11 cellular contexts compared by ENCODE assay signal in genomic region chr21:43287111-43287973, GRCh38.
A peak's percentile ranks its signal among the peaks of the same experiment; 100 is the strongest.
DNase-seq lines count a peak whose midpoint lies in the region; ATAC-seq and TF ChIP-seq lines count a peak whose summit lies in the region.
"Had no signal": no experiment of that assay in that cellular context is flagged by ENCODE, and none has a peak within 500 bp of the region (broad histone marks: within the 10 kb centered on the region; RNA-seq: fewer than 3 reads in every experiment).

No MANE protein-coding gene starts in this region.

- POLR2A ChIA-PET in naive thymus-derived CD8-positive, alpha-beta T cell (lab: Charles Lee): interaction anchor here (0.7 kb wide), 1 partner anchor 9 kb away, joined by 3 read pairs; no protein-coding TSS in a partner anchor

- H3K9me3 ChIP-seq in esophagus squamous epithelium (peaks cover 0 to 8% (median 6%) of the 10 kb centered on the region in 3 donors), HAP-1 (no peaks in the 10 kb centered on the region), thyroid gland (no peaks in the 10 kb centered on the region)

- no peak for TF ChIP-seq CTCF in esophagus squamous epithelium (IDR thresholded peaks at IDR 0.05)
- TF ChIP-seq CTCF in thyroid gland (IDR thresholded peaks at IDR 0.05): no peak

- H3K36me3 Mint-ChIP-seq in naive thymus-derived CD8-positive, alpha-beta T cell: no peaks in the 10 kb centered on the region
- H3K36me3 Mint-ChIP-seq: mesothelial cell of epicardium had no signal

- peak; percentile 23 to 79 for ATAC-seq in naive thymus-derived CD8-positive, alpha-beta T cell

- intact Hi-C loops in esophagus squamous epithelium (cut with DNase I) (no loop called here), thyroid gland (cut with DNase I) (no loop called here)

- no peak overlapping the region for H3K4me3 Mint-ChIP-seq in naive thymus-derived CD8-positive, alpha-beta T cell
- H3K4me3 Mint-ChIP-seq: mesothelial cell of epicardium had no signal

- H3K36me3 ChIP-seq in esophagus squamous epithelium: no peaks in the 10 kb centered on the region
- H3K36me3 ChIP-seq in HAP-1 (replicated peaks): no peaks in the 10 kb centered on the region
- no peaks in the 10 kb centered on the region for H3K36me3 ChIP-seq in thyroid gland

- peak overlapping the region in 4 of 10 donors; percentile 7 to 83 (median 32) for H3K27ac Mint-ChIP-seq in naive thymus-derived CD8-positive, alpha-beta T cell
- H3K27ac Mint-ChIP-seq: mesothelial cell of epicardium had no signal

- TF ChIP-seq POLR2A in esophagus squamous epithelium (IDR thresholded peaks at IDR 0.05) (no peak), thyroid gland (IDR thresholded peaks at IDR 0.05) (no peak)

- H3K27ac ChIP-seq in esophagus squamous epithelium (no peak overlapping the region), caudate nucleus (ENCODE audit: low read depth, low read length) (no peak overlapping the region), thyroid gland (no peak overlapping the region)

- H3K4me1 Mint-ChIP-seq in naive thymus-derived CD8-positive, alpha-beta T cell: peaks cover 0 to 11% (median 4%) of the 10 kb centered on the region in 4 donors

- no peaks in the 10 kb centered on the region for H3K27me3 Mint-ChIP-seq in naive thymus-derived CD8-positive, alpha-beta T cell

- H3K27me3 ChIP-seq in esophagus squamous epithelium (peaks cover 0 to 8% (median 0%) of the 10 kb centered on the region in 4 donors), HAP-1 (ENCODE audit: low read depth) (no peaks in the 10 kb centered on the region), thyroid gland (no peaks in the 10 kb centered on the region)

- peak; percentile 96 for DNase-seq in DMS153 treated with DMSO at 0.1 percent for 48 hours (lab: John Stamatoyannopoulos, UW; ENCODE audit: unreplicated experiment)
- DNase-seq in NCI-H1092 treated with DMSO at 0.1 percent for 48 hours (lab: John Stamatoyannopoulos, UW): peak; percentile 73
- peak; percentile 95 for DNase-seq in SHP77 treated with DMSO at 0.1 percent for 48 hours (lab: John Stamatoyannopoulos, UW)
- DNase-seq in naive thymus-derived CD8-positive, alpha-beta T cell: peak in 2 of 10 donors; percentile 10 to 42
- DNase-seq in esophagus squamous epithelium (lab: John Stamatoyannopoulos, UW): no peak
- DNase-seq in caudate nucleus (lab: John Stamatoyannopoulos, UW): no peak
- no peak for DNase-seq in HAP-1 (ENCODE audit: low spot score in 2 of 2)
- DNase-seq in thyroid gland: no peak
- DNase-seq: amygdala; stimulated activated CD4-positive, alpha-beta T cell treated with anti-CD3 and anti-CD28 coated beads, Interleukin-4, amount 100 ng/mL, for 4 hours had no signal

- in situ Hi-C loops in HAP-1 (cut with MboI; ENCODE audit: low sequenced_read_pairs): no loop called here

- H3K4me1 ChIP-seq in esophagus squamous epithelium (no peaks in the 10 kb centered on the region), HAP-1 (no peaks in the 10 kb centered on the region), thyroid gland (no peaks in the 10 kb centered on the region)

- 81 to 90% methylated on average over 19 of the region's 21 CpGs for WGBS in esophagus squamous epithelium, 2 donors
- 84 to 90% methylated on average over 21 of the region's 21 CpGs for WGBS in thyroid gland, 2 donors

- H3K4me3 ChIP-seq in esophagus squamous epithelium (no peak overlapping the region), HAP-1 (no peak overlapping the region), thyroid gland (replicated peaks in 1 of 3) (no peak overlapping the region)

- H3K9me3 Mint-ChIP-seq in naive thymus-derived CD8-positive, alpha-beta T cell: peaks cover 0 to 5% (median 0%) of the 10 kb centered on the region in 9 donors
- H3K9me3 Mint-ChIP-seq: mesothelial cell of epicardium had no signal

Comparison
In these comparisons a context has a peak if more than half of its experiments do, and no peak if none do; other contexts are left out.
1. DNase-seq: peak in DMS153 treated with DMSO at 0.1 percent for 48 hours (single experiment), NCI-H1092 treated with DMSO at 0.1 percent for 48 hours (single experiment) and SHP77 treated with DMSO at 0.1 percent for 48 hours (single experiment); none in esophagus squamous epithelium (single experiment), caudate nucleus (0 of 61), HAP-1 (0 of 2) and thyroid gland (0 of 2).